ENCODE assay signal across 28 cellular contexts in the genomic region with DNA sequence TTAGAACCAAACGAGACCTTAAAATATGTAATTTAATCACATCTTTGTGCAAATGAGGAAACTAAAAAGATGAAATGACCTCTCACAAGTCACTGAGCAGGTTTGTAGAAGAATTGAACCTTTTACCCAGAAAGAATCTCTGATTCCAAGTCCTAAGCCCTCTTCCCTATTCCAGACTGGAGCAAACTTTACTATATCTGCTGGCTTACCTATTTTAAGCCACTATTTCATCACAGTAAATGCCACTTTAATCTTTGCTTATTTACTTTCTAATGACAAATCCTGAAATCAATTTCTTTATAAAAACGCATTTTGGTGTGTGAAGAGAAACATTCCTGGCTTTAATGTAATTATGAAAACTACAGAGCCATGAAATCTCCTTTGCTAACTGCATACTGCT.
"Had no signal": no experiment of that assay in that cellular context is flagged by ENCODE, and none has a peak within 500 bp of the region (broad histone marks: within the 10 kb centered on the region; RNA-seq: fewer than 3 reads in every experiment).

No MANE protein-coding gene starts in this region.

- H3K4me1 ChIP-seq: colonic mucosa, esophagus muscularis mucosa, esophagus squamous epithelium, foreskin keratinocyte, gastrocnemius medialis, gastroesophageal sphincter, heart right ventricle had no signal

- ATAC-seq: effector memory CD8-positive, alpha-beta T cell; esophagus mucosa; foreskin keratinocyte; gastrocnemius medialis; gastroesophageal sphincter; heart left ventricle; heart right ventricle had no signal

- H3K27me3 Mint-ChIP-seq: dendritic cell treated with granulocyte-macrophage colony-stimulating factor and Interleukin-4, amounts not matched to agents 40 ng/mL and 50 ng/mL, for 4 days had no signal

- H3K9me3 Mint-ChIP-seq: effector memory CD8-positive, alpha-beta T cell had no signal

- H3K27me3 ChIP-seq: colonic mucosa, dorsolateral prefrontal cortex, esophagus muscularis mucosa, esophagus squamous epithelium, foreskin keratinocyte, gastrocnemius medialis, heart left ventricle, heart right ventricle had no signal

- H3K27ac ChIP-seq: colonic mucosa, coronary artery, dorsolateral prefrontal cortex, epithelial cell of prostate, esophagus muscularis mucosa, esophagus squamous epithelium, foreskin keratinocyte, gastrocnemius medialis, gastroesophageal sphincter, heart left ventricle, heart right ventricle had no signal

- DNase-seq: colonic mucosa; cortex of kidney; dermis blood vessel endothelial cell; dorsolateral prefrontal cortex; effector CD4-positive, alpha-beta T cell; effector CD8-positive, alpha-beta T cell; effector memory CD4-positive, alpha-beta T cell; effector memory CD8-positive, alpha-beta T cell; endodermal cell; esophagus squamous epithelium; foreskin fibroblast; foreskin keratinocyte; foreskin melanocyte; gastrocnemius medialis; glutamatergic neuron; head of caudate nucleus; heart left ventricle; heart right ventricle had no signal

- H3K9me3 ChIP-seq: colonic mucosa, esophagus muscularis mucosa, esophagus squamous epithelium, gastrocnemius medialis, gastroesophageal sphincter had no signal

- FAIRE-seq: colon, endometrium, endothelial cell of umbilical vein, frontal cortex had no signal

- H3K4me1 Mint-ChIP-seq: endodermal cell had no signal

- H3K36me3 ChIP-seq: colonic mucosa, esophagus muscularis mucosa, esophagus squamous epithelium, gastrocnemius medialis, gastroesophageal sphincter, heart left ventricle, heart right ventricle had no signal

- H3K27ac Mint-ChIP-seq: dendritic cell treated with granulocyte-macrophage colony-stimulating factor and Interleukin-4, amounts not matched to agents 40 ng/mL and 50 ng/mL, for 4 days; effector memory CD8-positive, alpha-beta T cell; endodermal cell had no signal

- H3K4me3 Mint-ChIP-seq: dendritic cell treated with granulocyte-macrophage colony-stimulating factor and Interleukin-4, amounts not matched to agents 40 ng/mL and 50 ng/mL, for 4 days; effector memory CD8-positive, alpha-beta T cell; endodermal cell had no signal

- H3K4me3 ChIP-seq: colonic mucosa, coronary artery, dorsolateral prefrontal cortex, esophagus muscularis mucosa, esophagus squamous epithelium, gastrocnemius medialis, gastroesophageal sphincter, heart left ventricle, heart right ventricle had no signal
